ENCODE assay signal across 23 cellular contexts in genomic region chr5:63500242-63500641, GRCh38.
DNase-seq lines count a peak whose midpoint lies in the region; ATAC-seq, FAIRE-seq and TF ChIP-seq lines count a peak whose summit lies in the region.
"Had no signal": no experiment of that assay in that cellular context is flagged by ENCODE, and none has a peak within 500 bp of the region (broad histone marks: within the 10 kb centered on the region; RNA-seq: fewer than 3 reads in every experiment).

No MANE protein-coding gene starts in this region.

- no peak for FAIRE-seq in GM12892 (lab: Jason Lieb, UNC)
- FAIRE-seq: A204.1, GM12878, GM18507, GM19239, H1 had no signal

- peak; percentile 1 for DNase-seq in NCI-H345 (lab: John Stamatoyannopoulos, UW)
- DNase-seq in NCI-H345 treated with DMSO at 0.1 percent for 48 hours (lab: John Stamatoyannopoulos, UW; ENCODE audit: unreplicated experiment): no peak
- peak; percentile 32 for DNase-seq in NAMALWA (ENCODE audit: low spot score)
- DNase-seq in right lobe of liver: no peak
- DNase-seq in GM19238 (ENCODE audit: insufficient read length, low spot score): no peak
- no peak for DNase-seq in GM12892 (ENCODE audit: insufficient read length)
- DNase-seq: Caco-2; CD4-positive, CD25-positive, alpha-beta regulatory T cell; CD8-positive, alpha-beta T cell; DMS79; EL; GDM1; GM23248; H7; HCEC 1CT had no signal

- no peak for TF ChIP-seq POLR2A in right lobe of liver (IDR thresholded peaks at IDR 0.05)
- no peak for TF ChIP-seq POLR2A in GM12892 (IDR thresholded peaks at IDR 0.05; ENCODE audit: low read depth, low read length)

- ATAC-seq in right lobe of liver: peak; percentile 51 to 89 (median 56)
- ATAC-seq: CD8-positive, alpha-beta T cell; GM12878 had no signal

- H3K36me3 ChIP-seq in right lobe of liver: no peaks in the 10 kb centered on the region
- H3K36me3 ChIP-seq: BLaER1 had no signal

- H3K4me3 ChIP-seq in right lobe of liver: no peak overlapping the region
- H3K4me3 ChIP-seq: BLaER1, GM12878, GM23248 had no signal

- no peak for TF ChIP-seq CTCF in right lobe of liver (IDR thresholded peaks at IDR 0.05)

- intact Hi-C loops in right lobe of liver (cut with DNase I): no loop called here

- H3K4me1 ChIP-seq in right lobe of liver: no peaks in the 10 kb centered on the region
- H3K4me1 ChIP-seq: BLaER1, Caco-2 had no signal

- 25% methylated on average over 3 of the region's 3 CpGs for WGBS in right lobe of liver (ENCODE audit: insufficient coverage, low coverage, low lambda C conversion rate, missing lambda C conversion rate)

- H3K27ac ChIP-seq in right lobe of liver: no peak overlapping the region
- H3K27ac ChIP-seq: 22Rv1, BLaER1, C4-2B, GM23248 had no signal

- no peaks in the 10 kb centered on the region for H3K9me3 ChIP-seq in right lobe of liver
- H3K9me3 ChIP-seq: BLaER1, Caco-2 had no signal

- no peaks in the 10 kb centered on the region for H3K27me3 ChIP-seq in right lobe of liver
- H3K27me3 ChIP-seq: BLaER1 had no signal

Comparison
In these comparisons a context has a peak if more than half of its experiments do, and no peak if none do; other contexts are left out.
1. DNase-seq: peak in NCI-H345 (single experiment) and NAMALWA (single experiment); none in NCI-H345 treated with DMSO at 0.1 percent for 48 hours (single experiment), right lobe of liver (0 of 3), GM19238 (single experiment) and GM12892 (single experiment).